8 cellular contexts compared by ENCODE assay signal in the genomic region with DNA sequence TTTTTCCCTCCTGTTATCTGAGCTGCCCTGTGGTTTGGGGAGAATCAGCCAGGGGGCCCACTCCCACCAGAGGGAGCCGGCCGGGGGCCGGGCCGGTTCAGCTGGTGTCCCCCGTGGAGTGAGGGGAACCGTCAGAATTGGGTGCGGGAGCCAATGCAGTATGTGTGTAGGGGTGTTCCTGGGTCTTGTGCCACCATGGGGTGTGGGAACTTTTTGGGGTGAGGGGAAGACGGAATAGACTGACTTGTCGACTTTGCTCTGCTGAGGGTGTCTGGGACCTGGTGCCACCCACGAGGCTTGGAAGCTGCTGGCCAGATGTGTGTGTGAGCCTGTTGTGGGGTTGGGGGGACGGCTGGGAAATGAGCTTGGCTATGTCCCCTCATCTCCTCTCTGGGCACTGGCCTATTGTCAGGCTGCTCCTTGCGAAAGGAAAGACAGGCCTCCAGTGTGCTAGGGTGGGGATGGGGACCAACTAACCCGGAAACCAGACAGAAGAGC. TPM values are rescaled to one million over a fixed set of nuclear protein-coding genes. Genes with fewer than 3 reads are reported as not detected.
A peak's percentile ranks its signal among the peaks of the same experiment; 100 is the strongest.
DNase-seq lines count a peak whose midpoint lies in the region; ATAC-seq, FAIRE-seq and TF ChIP-seq lines count a peak whose summit lies in the region.

No MANE protein-coding gene starts in this region.

- DNase-seq in SIG-M5 treated with dmso at 0.1 percent for 504 hours (lab: John Stamatoyannopoulos, UW; ENCODE audit: unreplicated experiment) (peak; percentile 48), SIG-M5 (lab: John Stamatoyannopoulos, UW) (no peak), keratinocyte (ENCODE audit: low read depth, low spot score) (no peak), testis (no peak), OCI-M1 (lab: John Stamatoyannopoulos, UW) (no peak)
- peak; percentile 37 for DNase-seq in activated naive CD4-positive, alpha-beta T cell treated with anti-CD3 and anti-CD28 coated beads, Interleukin-2, amount 10 ng/mL, durations not matched to agents 7 days and 5 days

- H4K20me1 ChIP-seq in keratinocyte (ENCODE audit: control insufficient read depth, extremely low read depth, insufficient read depth, low read length) = peaks cover 10% of the 10 kb centered on the region

- no peaks in the 10 kb centered on the region for H3K27me3 ChIP-seq in keratinocyte (ENCODE audit: control insufficient read depth, extremely low read depth, insufficient read depth, low read length)
- no peaks in the 10 kb centered on the region for H3K27me3 ChIP-seq in testis

- WGBS in testis, 2 donors = 0 to 3% methylated on average over 11 to 12 of the region's 13 CpGs

- no peaks in the 10 kb centered on the region for H3K9me3 ChIP-seq in keratinocyte (ENCODE audit: control insufficient read depth, low read depth, low read length)
- no peaks in the 10 kb centered on the region for H3K9me3 ChIP-seq in testis

- no peaks in the 10 kb centered on the region for H3K9me1 ChIP-seq in keratinocyte (ENCODE audit: control insufficient read depth, extremely low read depth, insufficient read depth, low read length)

- peak overlapping the region; percentile 86 to 95 (median 92) for H3K4me3 ChIP-seq in keratinocyte (ENCODE audit: control insufficient read depth in 2 of 3, extremely low read depth in 1 of 3, insufficient read depth in 2 of 3, low read depth in 1 of 3, low read length in 3 of 3)
- H3K4me3 ChIP-seq in testis = peak overlapping the region; percentile 98 to 100

- TF ChIP-seq POLR2A in testis (IDR thresholded peaks at IDR 0.05) = no peak

- intact Hi-C loops in testis (cut with DNase I; ENCODE audit: low total_unique reads) = no loop called here

- CTCF ChIA-PET in activated naive CD4-positive, alpha-beta T cell treated with anti-CD3 and anti-CD28 coated beads, Interleukin-2, amount 10 ng/mL, durations not matched to agents 7 days and 5 days (lab: Charles Lee) = interaction anchor here (1.0 to 6.1 kb wide), 5 partner anchors 9 to 34 kb away, joined by 4 to 48 read pairs (median 7); no protein-coding TSS in a partner anchor

- H3K27ac Mint-ChIP-seq in activated naive CD4-positive, alpha-beta T cell treated with anti-CD3 and anti-CD28 coated beads, Interleukin-2, amount 10 ng/mL, durations not matched to agents 7 days and 5 days = peak overlapping the region; percentile 91

- peaks cover 33% of the 10 kb centered on the region for H3K36me3 Mint-ChIP-seq in activated naive CD4-positive, alpha-beta T cell treated with anti-CD3 and anti-CD28 coated beads, Interleukin-2, amount 10 ng/mL, durations not matched to agents 7 days and 5 days

- H3K4me1 Mint-ChIP-seq in activated naive CD4-positive, alpha-beta T cell treated with anti-CD3 and anti-CD28 coated beads, Interleukin-2, amount 10 ng/mL, durations not matched to agents 7 days and 5 days = peaks cover 72% of the 10 kb centered on the region

- H3K4me2 ChIP-seq in keratinocyte (ENCODE audit: control insufficient read depth, extremely low read depth, insufficient read depth, low read depth, low read length) = peak overlapping the region; percentile 97

- H3K9me3 Mint-ChIP-seq in activated naive CD4-positive, alpha-beta T cell treated with anti-CD3 and anti-CD28 coated beads, Interleukin-2, amount 10 ng/mL, durations not matched to agents 7 days and 5 days = no peaks in the 10 kb centered on the region

- H3K4me1 ChIP-seq in keratinocyte (ENCODE audit: control insufficient read depth, extremely low read depth, insufficient read depth, low read length) (peaks cover 86% of the 10 kb centered on the region), testis (peaks cover 70% of the 10 kb centered on the region)

- ATAC-seq in HG02623 (IDR thresholded peaks at IDR 0.05; ENCODE audit: unreplicated experiment) = no peak
- no peak for ATAC-seq in HG02981 (IDR thresholded peaks at IDR 0.05; ENCODE audit: unreplicated experiment)

- no peak overlapping the region for H2AFZ ChIP-seq in keratinocyte (ENCODE audit: control insufficient read depth, low read length)

- TF ChIP-seq CTCF in keratinocyte (optimal IDR thresholded peaks at IDR 0.05 in 1 of 3, IDR thresholded peaks at IDR 0.05 in 1 of 3, conservative IDR thresholded peaks at IDR 0.05 in 1 of 3; ENCODE audit: extremely low read depth in 1 of 3, insufficient read depth in 2 of 3, low read length in 3 of 3) = no peak
- TF ChIP-seq CTCF in testis (IDR thresholded peaks at IDR 0.05) = no peak

- FAIRE-seq in keratinocyte (lab: Jason Lieb, UNC) = no peak

- dilution Hi-C loops in keratinocyte (cut with MboI; ENCODE audit: extremely low pct_ligation_motif_present, low sequenced_read_pairs) = no loop called here

- no peaks in the 10 kb centered on the region for H3K27me3 Mint-ChIP-seq in activated naive CD4-positive, alpha-beta T cell treated with anti-CD3 and anti-CD28 coated beads, Interleukin-2, amount 10 ng/mL, durations not matched to agents 7 days and 5 days

- H3K27ac ChIP-seq in keratinocyte (ENCODE audit: control insufficient read depth, insufficient read depth, low read length) = peak overlapping the region; percentile 87
- H3K27ac ChIP-seq in testis = peak overlapping the region; percentile 95 to 96

- peak overlapping the region; percentile 95 for H3K9ac ChIP-seq in keratinocyte (ENCODE audit: control insufficient read depth, extremely low read depth, insufficient read depth, low read length)

- H3K36me3 ChIP-seq in keratinocyte (ENCODE audit: control insufficient read depth in 2 of 2, extremely low read depth in 1 of 2, insufficient read depth in 2 of 2, low read length in 2 of 2) (no peaks in the 10 kb centered on the region), testis (ENCODE audit: low read depth, missing control alignments) (no peaks in the 10 kb centered on the region)

- H3K4me3 Mint-ChIP-seq in activated naive CD4-positive, alpha-beta T cell treated with anti-CD3 and anti-CD28 coated beads, Interleukin-2, amount 10 ng/mL, durations not matched to agents 7 days and 5 days = peak overlapping the region; percentile 94

- H3K79me2 ChIP-seq in keratinocyte (ENCODE audit: control insufficient read depth, insufficient read depth, low read length) = peaks cover 57% of the 10 kb centered on the region

RNA-seq across cellular contexts. Expression of a gene that starts 9.9 kb away (rescaled TPM):
- polyA plus RNA-seq in keratinocyte (1.7 to 6.0 TPM (median 3.8 TPM) in 3 replicates), testis (ENCODE audit: insufficient read depth, low read depth, low replicate concordance) (49.8 TPM)
- polyA plus RNA-seq in keratinocyte (2011; ENCODE audit: low read depth) = 23.1 TPM
- 3.5 and 6.0 TPM in 2 replicates for polyA plus RNA-seq in keratinocyte (2011; cell fraction: cytosol; rRNA removed)
- polyA plus RNA-seq in keratinocyte (2011; cell fraction: nucleus; rRNA removed) = 6.0 and 12.0 TPM in 2 replicates
- 9.2 and 21.5 TPM in 2 replicates for polyA plus RNA-seq in keratinocyte (2012; ENCODE audit: low replicate concordance)
- polyA minus RNA-seq in keratinocyte = 4.5 to 20.8 TPM (median 7.1 TPM) in 3 replicates
- polyA minus RNA-seq in keratinocyte (2011; cell fraction: cytosol; rRNA and poly(A)+ RNA removed) = 11.9 TPM
- polyA minus RNA-seq in keratinocyte (2011; cell fraction: nucleus; rRNA and poly(A)+ RNA removed) = 5.9 and 7.8 TPM in 2 replicates
- total RNA-seq in testis = 10 to 100 TPM; 65.5 to 66.0 TPM

RNA-seq across cellular contexts. Expression of a gene that starts 31.2 kb away (rescaled TPM):
- polyA plus RNA-seq in keratinocyte = 5.5 to 28.0 TPM (median 26.5 TPM) in 3 replicates
- 1.7 TPM for polyA plus RNA-seq in keratinocyte (2011; ENCODE audit: low read depth)
- polyA plus RNA-seq in keratinocyte (2011; cell fraction: cytosol; rRNA removed) = 5.8 and 10.9 TPM in 2 replicates
- 6.6 and 9.2 TPM in 2 replicates for polyA plus RNA-seq in keratinocyte (2011; cell fraction: nucleus; rRNA removed)
- polyA plus RNA-seq in keratinocyte (2012; ENCODE audit: low replicate concordance) = 1.8 and 16.1 TPM in 2 replicates
- polyA minus RNA-seq in keratinocyte = 2.0 to 12.1 TPM (median 2.3 TPM) in 3 replicates
- 4.8 TPM for polyA minus RNA-seq in keratinocyte (2011; cell fraction: cytosol; rRNA and poly(A)+ RNA removed)
- polyA minus RNA-seq in keratinocyte (2011; cell fraction: nucleus; rRNA and poly(A)+ RNA removed) = 3.3 and 9.8 TPM in 2 replicates
- total RNA-seq in testis = 10 to 100 TPM; 12.4 to 22.8 TPM
- 14.7 TPM for polyA plus RNA-seq in testis (ENCODE audit: insufficient read depth, low read depth, low replicate concordance)

RNA-seq across cellular contexts. Expression of a gene that starts 45.7 kb away (rescaled TPM):
- polyA plus RNA-seq in keratinocyte (not detected in 3 replicates), testis (ENCODE audit: insufficient read depth, low read depth, low replicate concordance) (not detected)
- not detected for polyA plus RNA-seq in keratinocyte (2011; ENCODE audit: low read depth)
- polyA plus RNA-seq in keratinocyte (2011; cell fraction: cytosol; rRNA removed) = not detected in 2 replicates
- polyA plus RNA-seq in keratinocyte (2011; cell fraction: nucleus; rRNA removed) = not detected in 2 replicates
- not detected in 2 replicates for polyA plus RNA-seq in keratinocyte (2012; ENCODE audit: low replicate concordance)
- polyA minus RNA-seq in keratinocyte = not detected in 3 replicates
- polyA minus RNA-seq in keratinocyte (2011; cell fraction: cytosol; rRNA and poly(A)+ RNA removed) = not detected
- polyA minus RNA-seq in keratinocyte (2011; cell fraction: nucleus; rRNA and poly(A)+ RNA removed) = not detected in 2 replicates
- total RNA-seq in testis = 1 to 10 TPM; 2.1 to 2.6 TPM

Comparison
In these comparisons a context has a peak if more than half of its experiments do, and no peak if none do; other contexts are left out.
1. DNase-seq: peak in SIG-M5 treated with dmso at 0.1 percent for 504 hours (single experiment) and activated naive CD4-positive, alpha-beta T cell treated with anti-CD3 and anti-CD28 coated beads, Interleukin-2, amount 10 ng/mL, durations not matched to agents 7 days and 5 days (single experiment); none in SIG-M5 (single experiment), keratinocyte (single experiment), testis (single experiment) and OCI-M1 (single experiment).